11 cellular contexts compared by ENCODE assay signal in genomic region chr6:90369651-90370050, GRCh38.
DNase-seq lines count a peak whose midpoint lies in the region; ATAC-seq, FAIRE-seq and TF ChIP-seq lines count a peak whose summit lies in the region.
"Had no signal": no experiment of that assay in that cellular context is flagged by ENCODE, and none has a peak within 500 bp of the region (broad histone marks: within the 10 kb centered on the region; RNA-seq: fewer than 3 reads in every experiment).

No MANE protein-coding gene starts in this region.

- peak overlapping the region; percentile 4 for H4K91ac ChIP-seq in H1 (replicated peaks; ENCODE audit: insufficient read length, low read length)

- H3K14ac ChIP-seq in H1 (ENCODE audit: insufficient read length), result no peak overlapping the region

- H3K4me1 Mint-ChIP-seq in Caco-2 (ENCODE audit: low read depth, unreplicated experiment), result peaks cover 12% of the 10 kb centered on the region

- H3K23ac ChIP-seq in H1 (ENCODE audit: insufficient read length), result no peak overlapping the region

- intact Hi-C loops in Caco-2 (cut with micrococcal nuclease; ENCODE audit: unreplicated experiment), result no loop called here

- 72% methylated on average over 6 of the region's 6 CpGs; no CpG with 5 or more reads in 1 of the 2 experiments for WGBS in H1 (ENCODE audit: extremely low coverage in 1 of 2, insufficient coverage in 1 of 2, insufficient read length in 1 of 2, insufficient replicate concordance in 2 of 2, low coverage in 1 of 2, low lambda C conversion rate in 2 of 2, missing lambda C conversion rate in 1 of 2), 2 experiments

- H3K4me3 ChIP-seq in Caco-2 (ENCODE audit: low read depth, low read length) (no peak overlapping the region), H1 (ENCODE audit: extremely low read depth in 1 of 4, insufficient read depth in 2 of 4, low read depth in 3 of 4, low read length in 4 of 4) (no peak overlapping the region), parathyroid adenoma (ENCODE audit: low read depth, low read length) (no peak overlapping the region)

- CTCF ChIA-PET in Caco-2 (lab: Charles Lee), result no interaction called here
- CTCF ChIA-PET in H1 (lab: Charles Lee; ENCODE audit: partially characterized antibody), result interaction anchor here (0.6 to 1.6 kb wide), 6 partner anchors 9 to 107 kb away, joined by 3 to 5 read pairs (median 4); no protein-coding TSS in a partner anchor

- H2AFZ ChIP-seq in H1 (ENCODE audit: low read length) (peak overlapping the region; percentile 66; the same call in 1 of the 2 replicates), parathyroid adenoma (no peak overlapping the region)

- peak overlapping the region; percentile 88; the same call in 1 of the 2 replicates for H2BK12ac ChIP-seq in H1 (ENCODE audit: low read depth, low read length)

- H3K9me3 ChIP-seq in Caco-2 (no peaks in the 10 kb centered on the region), H1 (ENCODE audit: insufficient read depth in 2 of 2, low read depth in 1 of 2, low read length in 1 of 2) (no peaks in the 10 kb centered on the region), parathyroid adenoma (ENCODE audit: control insufficient read depth, low read length) (no peaks in the 10 kb centered on the region)

- peak overlapping the region; percentile 22; the same call in 1 of the 2 replicates for H3K18ac ChIP-seq in H1 (ENCODE audit: extremely low read depth, low read length)

- H4K8ac ChIP-seq in H1 (ENCODE audit: extremely low read depth, insufficient read depth, low read length), result no peak overlapping the region

- peak overlapping the region in 1 of 2 experiments; percentile 52; a peak in 1 of 4 replicates for H3K4me2 ChIP-seq in H1 (ENCODE audit: insufficient read depth in 1 of 2, low read depth in 2 of 2, low read length in 2 of 2)
- H3K4me2 ChIP-seq in parathyroid adenoma (ENCODE audit: low read length), result no peak overlapping the region

- POLR2A ChIA-PET in Caco-2 (lab: Charles Lee), result no interaction called here
- POLR2A ChIA-PET in H1 (lab: Charles Lee; ENCODE audit: partially characterized antibody), result interaction anchor here (1.0 to 1.3 kb wide), 2 partner anchors 72 to 97 kb away, joined by 3 read pairs; no protein-coding TSS in a partner anchor

- H3K27ac ChIP-seq in H1 (ENCODE audit: low read depth, low read length), result no peak overlapping the region
- H3K27ac ChIP-seq in parathyroid adenoma, result peak overlapping the region; percentile 30

- H3K4me1 ChIP-seq in Caco-2 (peaks cover 11% of the 10 kb centered on the region; the same call in 1 of the 2 replicates), H1 (replicated peaks in 1 of 4; ENCODE audit: control insufficient read depth in 3 of 4, insufficient read depth in 4 of 4, low read length in 3 of 4) (peaks cover 1 to 10% (median 4%) of the 10 kb centered on the region in 4 experiments; a peak in 6 of 7 replicates), parathyroid adenoma (peaks cover 11% of the 10 kb centered on the region)

- DNase-seq in Caco-2 (no peak), OCI-M1 (lab: John Stamatoyannopoulos, UW) (peak; percentile 54), H1 (ENCODE audit: low read depth in 1 of 2, low spot score in 2 of 2) (no peak), occipital lobe (lab: John Stamatoyannopoulos, UW) (no peak)
- no peak for DNase-seq in activated CD4-positive, alpha-beta T cell treated with anti-CD3 and anti-CD28 coated beads for 4 hours
- DNase-seq: NCI-H345 had no signal

- no peak for TF ChIP-seq EP300 in H1 (IDR thresholded peaks at IDR 0.05; ENCODE audit: borderline replicate concordance in 1 of 2, low read depth in 2 of 2, low read length in 2 of 2)

- no peak for TF ChIP-seq POLR2A in H1 (IDR thresholded peaks at IDR 0.05; ENCODE audit: control extremely low read depth in 1 of 2, low read depth in 2 of 2, low read length in 2 of 2)

- peak overlapping the region; percentile 37 for H3K4me3 Mint-ChIP-seq in Caco-2 (ENCODE audit: unreplicated experiment)
- H3K4me3 Mint-ChIP-seq: activated CD8-positive, alpha-beta T cell treated with anti-CD3 and anti-CD28 coated beads for 36 hours; memory B cell had no signal

- peak overlapping the region; percentile 19 for H2BK5ac ChIP-seq in H1 (ENCODE audit: low read depth, low read length)

- no peak overlapping the region for H4K5ac ChIP-seq in H1 (ENCODE audit: insufficient read length, low read depth, low read length)

- H2BK15ac ChIP-seq in H1 (ENCODE audit: low read length), result no peak overlapping the region

- peak overlapping the region; percentile 73 for H3K27ac Mint-ChIP-seq in Caco-2 (ENCODE audit: unreplicated experiment)

- H3K79me1 ChIP-seq in H1 (ENCODE audit: low read depth, low read length), result no peaks in the 10 kb centered on the region

- no peak for FAIRE-seq in H1 (lab: Jason Lieb, UNC)

- no TSS peak for BruUV-seq in Caco-2 (replicated peaks; lab: Mats Ljungman, UMichigan)

- ATAC-seq in GM18909 (IDR thresholded peaks at IDR 0.05; ENCODE audit: poor library complexity, unreplicated experiment) (no peak), GM19035 (IDR thresholded peaks at IDR 0.05; ENCODE audit: unreplicated experiment) (no peak)

- H3K36me3 ChIP-seq in Caco-2 (ENCODE audit: control insufficient read depth, insufficient read depth, low read length) (no peaks in the 10 kb centered on the region), H1 (ENCODE audit: control insufficient read depth in 2 of 4, insufficient read depth in 4 of 4, low read length in 3 of 4) (no peaks in the 10 kb centered on the region), parathyroid adenoma (ENCODE audit: control insufficient read depth, insufficient read depth, low read length) (no peaks in the 10 kb centered on the region)

- no peak for TF ChIP-seq RAD21 in H1 (IDR thresholded peaks at IDR 0.05 in 1 of 2, conservative IDR thresholded peaks at IDR 0.05 in 1 of 2; ENCODE audit: low read depth in 2 of 2, low read length in 2 of 2)

- H4K20me1 ChIP-seq in H1 (replicated peaks in 1 of 2; ENCODE audit: control insufficient read depth in 1 of 2, insufficient read depth in 2 of 2, low read length in 2 of 2), result no peaks in the 10 kb centered on the region

- no peaks in the 10 kb centered on the region for H3K79me2 ChIP-seq in H1 (ENCODE audit: control insufficient read depth in 1 of 2, insufficient read depth in 2 of 2, low read length in 2 of 2)
- H3K79me2 ChIP-seq in parathyroid adenoma, result no peaks in the 10 kb centered on the region

- peaks cover 2% of the 10 kb centered on the region for H3K27me3 Mint-ChIP-seq in Caco-2 (ENCODE audit: insufficient read depth, unreplicated experiment)
- H3K27me3 Mint-ChIP-seq: activated CD8-positive, alpha-beta T cell treated with anti-CD3 and anti-CD28 coated beads for 36 hours; memory B cell had no signal

- peak overlapping the region; percentile 81 for H2BK20ac ChIP-seq in H1 (ENCODE audit: low read length)

- H3K9me3 Mint-ChIP-seq in Caco-2 (ENCODE audit: unreplicated experiment), result no peaks in the 10 kb centered on the region
- H3K9me3 Mint-ChIP-seq: memory B cell had no signal

- H3K36me3 Mint-ChIP-seq in Caco-2 (ENCODE audit: insufficient read depth, unreplicated experiment), result no peaks in the 10 kb centered on the region
- H3K36me3 Mint-ChIP-seq: memory B cell had no signal

- no peak overlapping the region for H3K56ac ChIP-seq in H1 (replicated peaks; ENCODE audit: insufficient read length, low read depth, low read length)

- H2BK120ac ChIP-seq in H1 (replicated peaks; ENCODE audit: low read depth, low read length), result no peak overlapping the region

- H2AK5ac ChIP-seq in H1 (ENCODE audit: low read depth, low read length), result peak overlapping the region; percentile 14; the same call in 1 of the 2 replicates

- H3K27me3 ChIP-seq in Caco-2 (replicated peaks; ENCODE audit: control insufficient read depth, insufficient read depth, low read length) (no peaks in the 10 kb centered on the region), H1 (replicated peaks in 1 of 4; ENCODE audit: control insufficient read depth in 3 of 4, extremely low read depth in 1 of 4, insufficient read depth in 3 of 4, low read length in 3 of 4) (no peaks in the 10 kb centered on the region), parathyroid adenoma (ENCODE audit: control insufficient read depth, insufficient read depth, low read length) (no peaks in the 10 kb centered on the region)

- TF ChIP-seq CTCF in Caco-2 (IDR thresholded peaks at IDR 0.05; ENCODE audit: insufficient read depth in 1 of 2, low read depth in 1 of 2, low read length in 1 of 2, severe bottlenecking in 1 of 2, unreplicated experiment in 1 of 2), result no peak
- TF ChIP-seq CTCF in H1 (IDR thresholded peaks at IDR 0.05; ENCODE audit: control extremely low read depth in 1 of 3, insufficient read depth in 1 of 3, low read depth in 1 of 3, low read length in 3 of 3), result no peak
- TF ChIP-seq CTCF in parathyroid adenoma (IDR thresholded peaks at IDR 0.05), result no peak

- no peaks in the 10 kb centered on the region for H3K23me2 ChIP-seq in H1 (ENCODE audit: low read depth, low read length)

- no peak overlapping the region for H3K4ac ChIP-seq in H1 (replicated peaks; ENCODE audit: insufficient read length, low read depth, low read length)

- H3K9ac ChIP-seq in H1 (replicated peaks in 1 of 4; ENCODE audit: extremely low read depth in 1 of 4, low read depth in 3 of 4, low read length in 3 of 4), result no peak overlapping the region
- no peak overlapping the region for H3K9ac ChIP-seq in parathyroid adenoma

TF ChIP-seq in H1, 55 proteins besides CTCF, POLR2A, EP300 and RAD21:
- TF ChIP-seq SAP30 (IDR thresholded peaks at IDR 0.05; ENCODE audit: insufficient read depth, insufficient replicate concordance, low read length) (no peak), SRF (IDR thresholded peaks at IDR 0.05; ENCODE audit: low read depth, low read length) (peak; percentile 68), USF2 (IDR thresholded peaks at IDR 0.05; ENCODE audit: low read length) (no peak)
TF ChIP-seq in H1: peak in this region for 1.
